ENCODE assay signal across 8 cellular contexts in genomic region chr7:90178592-90179279, GRCh38. TPM values are rescaled to one million over a fixed set of nuclear protein-coding genes. Genes with fewer than 3 reads are reported as not detected.
DNase-seq lines count a peak whose midpoint lies in the region; ATAC-seq, FAIRE-seq and TF ChIP-seq lines count a peak whose summit lies in the region.

No MANE protein-coding gene starts in this region.

- H3K9me3 ChIP-seq in A549: no peaks in the 10 kb centered on the region
- H3K9me3 ChIP-seq in heart right ventricle: no peaks in the 10 kb centered on the region
- no peaks in the 10 kb centered on the region for H3K9me3 ChIP-seq in testis

- H3K27me3 ChIP-seq in heart right ventricle (no peaks in the 10 kb centered on the region), testis (no peaks in the 10 kb centered on the region)

- intact Hi-C loops in heart right ventricle (cut with DNase I) (loop anchor here in 1 of 10 donors (10.0 kb wide), 1 partner anchor 86 kb away; no protein-coding TSS in a partner anchor), testis (cut with DNase I; ENCODE audit: low total_unique reads) (no loop called here)

- no peak overlapping the region for H3K4me3 ChIP-seq in A549
- H3K4me3 ChIP-seq in heart right ventricle: no peak overlapping the region
- H3K4me3 ChIP-seq in testis: no peak overlapping the region

- no peak for TF ChIP-seq CTCF in A549 (IDR thresholded peaks at IDR 0.05)
- TF ChIP-seq CTCF in heart right ventricle (IDR thresholded peaks at IDR 0.05): no peak
- no peak for TF ChIP-seq CTCF in testis (IDR thresholded peaks at IDR 0.05)

- POLR2A ChIA-PET in A549 (lab: Yijun Ruan, JAX): interaction anchor here (1.2 kb wide), 1 partner anchor 33 kb away, joined by 5 read pairs; the partner anchor contains the start of gene STEAP2

- ATAC-seq in A549 (peak; percentile 86 to 91), GM18873 (IDR thresholded peaks at IDR 0.05; ENCODE audit: low FRiP score, unreplicated experiment) (peak; percentile 94), HG03060 (IDR thresholded peaks at IDR 0.05; ENCODE audit: low read depth, unreplicated experiment) (peak; percentile 95), heart right ventricle (no peak)

- CTCF ChIA-PET in A549 (lab: Yijun Ruan, JAX): interaction anchor here (1.5 to 2.0 kb wide), 2 partner anchors 25 to 33 kb away, joined by 10 to 13 read pairs; partner anchors contain the start of genes STEAP1 and STEAP2

- DNase-seq in A549 (ENCODE audit: low read depth in 1 of 2, low spot score in 1 of 2) (peak; percentile 25 to 60), RPMI8226 (peak; percentile 30), fibroblast of the conjunctiva (ENCODE audit: low read depth) (peak; percentile 44), NCI-H2171 treated with DMSO at 0.1 percent for 48 hours (lab: John Stamatoyannopoulos, UW) (no peak), heart right ventricle (no peak), testis (no peak)

- TF ChIP-seq POLR2A in A549 (IDR thresholded peaks at IDR 0.05; ENCODE audit: low read length) (no peak), testis (IDR thresholded peaks at IDR 0.05) (no peak)

- peak overlapping the region; percentile 67 to 85 for H3K27ac ChIP-seq in A549
- no peak overlapping the region for H3K27ac ChIP-seq in heart right ventricle
- no peak overlapping the region for H3K27ac ChIP-seq in testis

- H3K4me1 ChIP-seq in A549: peaks cover 45% of the 10 kb centered on the region
- peaks cover 0 to 11% (median 0%) of the 10 kb centered on the region in 9 donors for H3K4me1 ChIP-seq in heart right ventricle
- no peaks in the 10 kb centered on the region for H3K4me1 ChIP-seq in testis

- H3K36me3 ChIP-seq in heart right ventricle: no peaks in the 10 kb centered on the region
- H3K36me3 ChIP-seq in testis (ENCODE audit: low read depth, missing control alignments): no peaks in the 10 kb centered on the region

- no peak for FAIRE-seq in A549 (lab: Jason Lieb, UNC)

- 13% methylated on average over 6 of the region's 6 CpGs for WGBS in A549 (ENCODE audit: missing lambda C conversion rate)
- 73 to 76% methylated on average over 6 of the region's 6 CpGs for WGBS in heart right ventricle, 2 donors
- 76 to 89% methylated on average over 6 of the region's 6 CpGs for WGBS in testis, 2 donors

- TF ChIP-seq EP300 in A549 (IDR thresholded peaks at IDR 0.05): no peak

- no peak for TF ChIP-seq RAD21 in A549 (conservative IDR thresholded peaks at IDR 0.05 in 1 of 2, IDR thresholded peaks at IDR 0.05 in 1 of 2)

- peak overlapping the region; percentile 59 for H3K4me2 ChIP-seq in A549

TF ChIP-seq in A549, 52 proteins besides CTCF, POLR2A, EP300 and RAD21:
- TF ChIP-seq NR3C1 (IDR thresholded peaks at IDR 0.05) (no peak), GATA3 (IDR thresholded peaks at IDR 0.05; ENCODE audit: borderline replicate concordance) (peak; percentile 22; the same call in 1 of the 2 replicates), JUNB (IDR thresholded peaks at IDR 0.05) (peak; percentile 66), FOSL2 (IDR thresholded peaks at IDR 0.05) (peak; percentile 59; the same call in 1 of the 2 replicates), FOSL2 (CRISPR knock-in tag; IDR thresholded peaks at IDR 0.05) (peak; percentile 85)

RNA-seq across cellular contexts. Expression of gene STEAP1, which starts 24.5 kb away (rescaled TPM):
- polyA plus RNA-seq in A549 (2011; rRNA removed) (76.2 and 81.3 TPM in 2 replicates), A549 (2017; fragmentation: RNase III; extraction: RNeasy Plus Mini Kit Qiagen cat#74134 plus additional on column Dnase treatment) (15.7 to 21.0 TPM (median 20.3 TPM) in 3 replicates), heart right ventricle (under 1 TPM; 0.29 to 0.80 TPM), testis (ENCODE audit: insufficient read depth, low read depth, low replicate concordance) (6.4 TPM)
- 7.8 and 10.3 TPM in 2 replicates for polyA plus RNA-seq in A549 (2012; cell fraction: cytosol; rRNA removed)
- polyA plus RNA-seq in A549 (2012; cell fraction: nucleus; rRNA removed): 3.8 and 5.7 TPM in 2 replicates
- 8.3 and 9.6 TPM in 2 replicates for polyA minus RNA-seq in A549 (2011; rRNA and poly(A)+ RNA removed)
- total RNA-seq in heart right ventricle (1 to 10 TPM in 4 of 10 donors, under 1 TPM in 4, not detected in 2; 0.31 to 3.7 (median 0.99) TPM), testis (1 to 10 TPM; 6.4 to 7.3 TPM)

RNA-seq across cellular contexts. Expression of gene STEAP2, which starts 32.8 kb away (rescaled TPM):
- polyA plus RNA-seq in A549 (2011; rRNA removed) (49.2 and 51.9 TPM in 2 replicates), A549 (2017; fragmentation: RNase III; extraction: RNeasy Plus Mini Kit Qiagen cat#74134 plus additional on column Dnase treatment) (5.1 to 6.4 TPM (median 6.0 TPM) in 3 replicates), heart right ventricle (1 to 10 TPM; 1.4 to 5.0 TPM), testis (ENCODE audit: insufficient read depth, low read depth, low replicate concordance) (1.8 TPM)
- polyA plus RNA-seq in A549 (2012; cell fraction: cytosol; rRNA removed): 2.6 and 3.0 TPM in 2 replicates
- polyA plus RNA-seq in A549 (2012; cell fraction: nucleus; rRNA removed): 3.4 and 4.9 TPM in 2 replicates
- 23.6 and 23.8 TPM in 2 replicates for polyA minus RNA-seq in A549 (2011; rRNA and poly(A)+ RNA removed)
- total RNA-seq in heart right ventricle (10 to 100 TPM in 3 of 10 donors, 1 to 10 TPM in 7; 2.7 to 12.8 (median 7.9) TPM), testis (1 to 10 TPM; 4.3 to 4.5 TPM)

Comparison
In these comparisons a context has a peak if more than half of its experiments do, and no peak if none do; other contexts are left out.
1. ATAC-seq: peak in A549 (2 of 2), GM18873 (single experiment) and HG03060 (single experiment); none in heart right ventricle (0 of 8).
2. DNase-seq: peak in A549 (2 of 2), RPMI8226 (single experiment) and fibroblast of the conjunctiva (single experiment); none in NCI-H2171 treated with DMSO at 0.1 percent for 48 hours (single experiment), heart right ventricle (0 of 2) and testis (single experiment).
3. H3K27ac ChIP-seq: peak in A549 (2 of 2); none in heart right ventricle (0 of 10) and testis (0 of 2).